In genomic region chr20:3431109-3431508, GRCh38 we compare ENCODE assay signal across 24 cellular contexts. TPM values are rescaled to one million over a fixed set of nuclear protein-coding genes. Genes with fewer than 3 reads are reported as not detected.
DNase-seq lines count a peak whose midpoint lies in the region; ATAC-seq and TF ChIP-seq lines count a peak whose summit lies in the region.
"Had no signal": no experiment of that assay in that cellular context is flagged by ENCODE, and none has a peak within 500 bp of the region (broad histone marks: within the 10 kb centered on the region; RNA-seq: fewer than 3 reads in every experiment).

No MANE protein-coding gene starts in this region.

- H3K27ac ChIP-seq in heart right ventricle (peak overlapping the region in 3 of 10 donors; percentile 3 to 70 (median 41)), right atrium auricular region (no peak overlapping the region)
- H3K27ac ChIP-seq: A549, brain microvascular endothelial cell, KMS-11, Peyer's patch, SJCRH30 had no signal

- H3K9ac ChIP-seq in adipocyte (ENCODE audit: low read length): no peak overlapping the region
- H3K9ac ChIP-seq: KMS-11 had no signal

- no peak for TF ChIP-seq CTCF in heart right ventricle (IDR thresholded peaks at IDR 0.05)
- no peak for TF ChIP-seq CTCF in right atrium auricular region (IDR thresholded peaks at IDR 0.05)

- no peak for DNase-seq in heart right ventricle
- DNase-seq in right atrium auricular region (ENCODE audit: low spot score): no peak
- DNase-seq in adipocyte (ENCODE audit: low read depth): peak; percentile 1
- peak; percentile 13 for DNase-seq in hepatic stellate cell (ENCODE audit: low spot score)
- DNase-seq in iPS-NIHi11 (ENCODE audit: low spot score): no peak
- DNase-seq in T-helper 2 cell: no peak
- DNase-seq in left colon: no peak
- DNase-seq: activated CD4-positive, alpha-beta T cell treated with anti-CD3 and anti-CD28 coated beads for 1 hour; activated CD8-positive, alpha-beta T cell treated with anti-CD3 and anti-CD28 coated beads, Interleukin-2, amount 10 ng/mL, durations not matched to agents 7 days and 5 days; activated effector memory CD4-positive, alpha-beta T cell treated with Interleukin-2 at 50 U/mL for 16 hours; activated naive CD8-positive, alpha-beta T cell treated with anti-CD3 and anti-CD28 coated beads, Interleukin-2, amount 10 ng/mL, durations not matched to agents 7 days and 5 days; activated T-cell treated with anti-CD3 and anti-CD28 coated beads for 4 hours; brain microvascular endothelial cell; effector memory CD4-positive, alpha-beta T cell; mesenchymal stem cell; NCI-H1092; NCI-H187 treated with DMSO at 0.1 percent for 48 hours; Peyer's patch; SJCRH30; small intestine; stimulated activated CD4-positive, alpha-beta T cell treated with anti-CD3 and anti-CD28 coated beads, Interleukin-2, amount 100 ng/mL, for 24 hours had no signal

- H3K4me3 ChIP-seq in heart right ventricle: no peak overlapping the region
- no peak overlapping the region for H3K4me3 ChIP-seq in right atrium auricular region
- H3K4me3 ChIP-seq in adipocyte (ENCODE audit: low read length): no peak overlapping the region
- H3K4me3 ChIP-seq: A549, Peyer's patch, SJCRH30 had no signal

- WGBS in heart right ventricle, 2 donors: 81 to 84% methylated on average over 4 of the region's 4 CpGs

- H3K4me1 ChIP-seq in heart right ventricle: peaks cover 0 to 16% (median 0%) of the 10 kb centered on the region in 9 donors
- no peaks in the 10 kb centered on the region for H3K4me1 ChIP-seq in right atrium auricular region
- no peaks in the 10 kb centered on the region for H3K4me1 ChIP-seq in adipocyte (ENCODE audit: control insufficient read depth, insufficient read depth, low read length)
- H3K4me1 ChIP-seq: A549, Peyer's patch, SJCRH30 had no signal

- peak in 5 of 8 donors; percentile 31 to 63 (median 61) for ATAC-seq in heart right ventricle
- ATAC-seq in HG03135 (IDR thresholded peaks at IDR 0.05; ENCODE audit: unreplicated experiment): no peak
- ATAC-seq in left colon: no peak
- ATAC-seq: A549; activated CD8-positive, alpha-beta T cell treated with anti-CD3 and anti-CD28 coated beads, Interleukin-2, amount 10 ng/mL, durations not matched to agents 7 days and 5 days had no signal

- H3K9me3 ChIP-seq in heart right ventricle (no peaks in the 10 kb centered on the region), right atrium auricular region (no peaks in the 10 kb centered on the region), adipocyte (ENCODE audit: control insufficient read depth, low read length) (no peaks in the 10 kb centered on the region)
- H3K9me3 ChIP-seq: A549, Peyer's patch, SJCRH30 had no signal

- H3K27me3 ChIP-seq in heart right ventricle (no peaks in the 10 kb centered on the region), right atrium auricular region (no peaks in the 10 kb centered on the region), adipocyte (replicated peaks; ENCODE audit: control insufficient read depth, insufficient read depth, low read length) (no peaks in the 10 kb centered on the region)
- H3K27me3 ChIP-seq: brain microvascular endothelial cell, Peyer's patch, SJCRH30 had no signal

- no peaks in the 10 kb centered on the region for H3K36me3 ChIP-seq in heart right ventricle
- no peaks in the 10 kb centered on the region for H3K36me3 ChIP-seq in right atrium auricular region
- H3K36me3 ChIP-seq in adipocyte (ENCODE audit: control insufficient read depth, insufficient read depth, low read length, severe bottlenecking): no peaks in the 10 kb centered on the region
- H3K36me3 ChIP-seq: brain microvascular endothelial cell, Peyer's patch, SJCRH30 had no signal

- intact Hi-C loops in heart right ventricle (cut with DNase I) (loop anchor here in 1 of 10 donors (5.0 kb wide), 1 partner anchor 1139 kb away; no protein-coding TSS in a partner anchor), left colon (cut with DNase I, micrococcal nuclease) (no loop called here)

RNA-seq across cellular contexts. Expression of gene DNAAF9, which starts 23.6 kb away (rescaled TPM):
- total RNA-seq in heart right ventricle (10 to 100 TPM; 15.8 to 32.2 (median 25.2) TPM), right atrium auricular region (10 to 100 TPM; 13.4 to 19.2 TPM), left colon (1 to 10 TPM; 1.6 to 5.1 TPM)
- polyA plus RNA-seq in heart right ventricle: 10 to 100 TPM in 1 of 2 donors, 1 to 10 TPM in 1; 6.4 to 13.9 TPM

RNA-seq across cellular contexts. Expression of gene ATRN, which starts 39.7 kb away (rescaled TPM):
- total RNA-seq in heart right ventricle (10 to 100 TPM; 30.9 to 44.0 (median 38.6) TPM), right atrium auricular region (10 to 100 TPM; 22.5 to 28.1 TPM), left colon (10 to 100 TPM; 22.6 to 23.1 TPM)
- 1 to 10 TPM; 4.6 to 8.3 TPM for polyA plus RNA-seq in heart right ventricle

Comparison
In these comparisons a context has a peak if more than half of its experiments do, and no peak if none do; other contexts are left out.
1. ATAC-seq: peak in heart right ventricle (5 of 8); none in HG03135 (single experiment) and left colon (single experiment).
2. DNase-seq: peak in adipocyte (single experiment) and hepatic stellate cell (single experiment); none in heart right ventricle (0 of 2), right atrium auricular region (single experiment), iPS-NIHi11 (single experiment), T-helper 2 cell (0 of 5) and left colon (0 of 2).